19 cellular contexts compared by ENCODE assay signal in genomic region chr6:35087361-35088280, GRCh38. TPM values are rescaled to one million over a fixed set of nuclear protein-coding genes. Genes with fewer than 3 reads are reported as not detected.
DNase-seq lines count a peak whose midpoint lies in the region; ATAC-seq and TF ChIP-seq lines count a peak whose summit lies in the region.
"Had no signal": no experiment of that assay in that cellular context is flagged by ENCODE, and none has a peak within 500 bp of the region (broad histone marks: within the 10 kb centered on the region; RNA-seq: fewer than 3 reads in every experiment).

No MANE protein-coding gene starts in this region.

- peaks cover 2% of the 10 kb centered on the region for H3K4me1 Mint-ChIP-seq in dendritic cell treated with granulocyte-macrophage colony-stimulating factor and Interleukin-4, amounts not matched to agents 40 ng/mL and 50 ng/mL, for 4 days (ENCODE audit: low read depth)
- H3K4me1 Mint-ChIP-seq in type B pancreatic cell (ENCODE audit: unreplicated experiment) = peaks cover 6% of the 10 kb centered on the region
- H3K4me1 Mint-ChIP-seq: CD4-positive, alpha-beta memory T cell; naive thymus-derived CD8-positive, alpha-beta T cell had no signal

- H3K4me3 ChIP-seq in hepatocyte = no peak overlapping the region
- H3K4me3 ChIP-seq: MG63, PC-9 had no signal

- peak overlapping the region; percentile 3 for H3K27ac Mint-ChIP-seq in dendritic cell treated with granulocyte-macrophage colony-stimulating factor and Interleukin-4, amounts not matched to agents 40 ng/mL and 50 ng/mL, for 4 days
- no peak overlapping the region for H3K27ac Mint-ChIP-seq in type B pancreatic cell
- H3K27ac Mint-ChIP-seq: naive thymus-derived CD8-positive, alpha-beta T cell had no signal

- no peaks in the 10 kb centered on the region for H3K79me2 ChIP-seq in hepatocyte

- H3K27me3 ChIP-seq in hepatocyte = no peaks in the 10 kb centered on the region
- H3K27me3 ChIP-seq: MG63 had no signal

- DNase-seq in activated CD4-positive, alpha-beta T cell treated with anti-CD3 and anti-CD28 coated beads for 1 hour = peak; percentile 6
- no peak for DNase-seq in activated CD4-positive, alpha-beta T cell treated with anti-CD3 and anti-CD28 coated beads for 48 hours
- peak; percentile 6 for DNase-seq in hepatocyte (ENCODE audit: low spot score)
- peak; percentile 59 for DNase-seq in type B pancreatic cell (ENCODE audit: extremely low spot score, unreplicated experiment)
- DNase-seq in activated CD4-positive, CD25-positive, alpha-beta regulatory T cell treated with anti-CD3 and anti-CD28 coated beads, Interleukin-2, amount 50 U/mL, for 72 hours = no peak
- DNase-seq: activated gamma-delta T cell treated with Interleukin-2 at 50 U/mL for 16 hours; anterior cingulate cortex; CD4-positive, alpha-beta memory T cell; DND-41; MG63; NCI-H187 treated with DMSO at 0.1 percent for 48 hours; NCI-H526; PC-9; substantia nigra had no signal

- H3K27me3 Mint-ChIP-seq in dendritic cell treated with granulocyte-macrophage colony-stimulating factor and Interleukin-4, amounts not matched to agents 40 ng/mL and 50 ng/mL, for 4 days = no peaks in the 10 kb centered on the region
- H3K27me3 Mint-ChIP-seq in type B pancreatic cell = no peaks in the 10 kb centered on the region
- H3K27me3 Mint-ChIP-seq: CD4-positive, alpha-beta memory T cell; naive thymus-derived CD8-positive, alpha-beta T cell had no signal

- ATAC-seq in HG02588 (IDR thresholded peaks at IDR 0.05; ENCODE audit: unreplicated experiment) (no peak), HG03045 (IDR thresholded peaks at IDR 0.05; ENCODE audit: unreplicated experiment) (no peak)
- ATAC-seq: naive thymus-derived CD8-positive, alpha-beta T cell had no signal

- no peaks in the 10 kb centered on the region for H3K9me3 ChIP-seq in hepatocyte (ENCODE audit: low read depth)
- H3K9me3 ChIP-seq: MG63 had no signal

- H4K20me1 ChIP-seq in hepatocyte (ENCODE audit: insufficient read depth, poor library complexity, severe bottlenecking) = no peaks in the 10 kb centered on the region

- H3K4me2 ChIP-seq in hepatocyte = no peak overlapping the region
- H3K4me2 ChIP-seq: PC-9 had no signal

- no peaks in the 10 kb centered on the region for H3K9me2 ChIP-seq in hepatocyte (replicated peaks; ENCODE audit: insufficient read depth)

- peaks cover 95% of the 10 kb centered on the region for H3K36me3 Mint-ChIP-seq in dendritic cell treated with granulocyte-macrophage colony-stimulating factor and Interleukin-4, amounts not matched to agents 40 ng/mL and 50 ng/mL, for 4 days (ENCODE audit: low read depth)
- peaks cover 8% of the 10 kb centered on the region for H3K36me3 Mint-ChIP-seq in type B pancreatic cell

- peaks cover 38% of the 10 kb centered on the region for H3K4me1 ChIP-seq in hepatocyte (ENCODE audit: insufficient read depth)

- H3K36me3 ChIP-seq in hepatocyte (replicated peaks; ENCODE audit: insufficient read depth, low read depth) = no peaks in the 10 kb centered on the region

- 94% methylated on average over 19 of the region's 22 CpGs for WGBS in hepatocyte (ENCODE audit: low lambda C conversion rate, missing lambda C conversion rate)

- TF ChIP-seq CTCF in hepatocyte (IDR thresholded peaks at IDR 0.05; ENCODE audit: poor library complexity) (no peak), type B pancreatic cell (conservative IDR thresholded peaks at IDR 0.05) (no peak)

- no peaks in the 10 kb centered on the region for H3K9me3 Mint-ChIP-seq in dendritic cell treated with granulocyte-macrophage colony-stimulating factor and Interleukin-4, amounts not matched to agents 40 ng/mL and 50 ng/mL, for 4 days
- H3K9me3 Mint-ChIP-seq in type B pancreatic cell = no peaks in the 10 kb centered on the region
- H3K9me3 Mint-ChIP-seq: CD4-positive, alpha-beta memory T cell; naive thymus-derived CD8-positive, alpha-beta T cell had no signal

- no peak overlapping the region for H2AFZ ChIP-seq in hepatocyte
- H2AFZ ChIP-seq: PC-9 had no signal

- intact Hi-C loops in dendritic cell treated with granulocyte-macrophage colony-stimulating factor and Interleukin-4, amounts not matched to agents 40 ng/mL and 50 ng/mL, for 4 days (cut with micrococcal nuclease) = no loop called here

- H3K27ac ChIP-seq in hepatocyte = no peak overlapping the region
- H3K27ac ChIP-seq: PC-9 had no signal

- no peak overlapping the region for H3K4me3 Mint-ChIP-seq in dendritic cell treated with granulocyte-macrophage colony-stimulating factor and Interleukin-4, amounts not matched to agents 40 ng/mL and 50 ng/mL, for 4 days
- no peak overlapping the region for H3K4me3 Mint-ChIP-seq in type B pancreatic cell
- H3K4me3 Mint-ChIP-seq: CD4-positive, alpha-beta memory T cell; naive thymus-derived CD8-positive, alpha-beta T cell had no signal

RNA-seq across cellular contexts. Expression of gene TCP11, which starts 53.5 kb away (rescaled TPM):
- total RNA-seq in hepatocyte = not detected in 2 replicates
- polyA plus RNA-seq in hepatocyte = not detected in 2 replicates
- total RNA-seq in type B pancreatic cell (ENCODE audit: low replicate concordance) = not detected in 2 replicates
- total RNA-seq: activated CD8-positive, alpha-beta memory T cell treated with anti-CD3 and anti-CD28 coated beads for 36 hours; CD4-positive, alpha-beta memory T cell; naive thymus-derived CD8-positive, alpha-beta T cell; PC-9 had no signal
- polyA plus RNA-seq: CD4-positive, alpha-beta memory T cell; naive thymus-derived CD8-positive, alpha-beta T cell had no signal

Comparison
In these comparisons a context has a peak if more than half of its experiments do, and no peak if none do; other contexts are left out.
1. DNase-seq: peak in activated CD4-positive, alpha-beta T cell treated with anti-CD3 and anti-CD28 coated beads for 1 hour (single experiment), hepatocyte (single experiment) and type B pancreatic cell (single experiment); none in activated CD4-positive, alpha-beta T cell treated with anti-CD3 and anti-CD28 coated beads for 48 hours (single experiment) and activated CD4-positive, CD25-positive, alpha-beta regulatory T cell treated with anti-CD3 and anti-CD28 coated beads, Interleukin-2, amount 50 U/mL, for 72 hours (single experiment).